In the genomic region with DNA sequence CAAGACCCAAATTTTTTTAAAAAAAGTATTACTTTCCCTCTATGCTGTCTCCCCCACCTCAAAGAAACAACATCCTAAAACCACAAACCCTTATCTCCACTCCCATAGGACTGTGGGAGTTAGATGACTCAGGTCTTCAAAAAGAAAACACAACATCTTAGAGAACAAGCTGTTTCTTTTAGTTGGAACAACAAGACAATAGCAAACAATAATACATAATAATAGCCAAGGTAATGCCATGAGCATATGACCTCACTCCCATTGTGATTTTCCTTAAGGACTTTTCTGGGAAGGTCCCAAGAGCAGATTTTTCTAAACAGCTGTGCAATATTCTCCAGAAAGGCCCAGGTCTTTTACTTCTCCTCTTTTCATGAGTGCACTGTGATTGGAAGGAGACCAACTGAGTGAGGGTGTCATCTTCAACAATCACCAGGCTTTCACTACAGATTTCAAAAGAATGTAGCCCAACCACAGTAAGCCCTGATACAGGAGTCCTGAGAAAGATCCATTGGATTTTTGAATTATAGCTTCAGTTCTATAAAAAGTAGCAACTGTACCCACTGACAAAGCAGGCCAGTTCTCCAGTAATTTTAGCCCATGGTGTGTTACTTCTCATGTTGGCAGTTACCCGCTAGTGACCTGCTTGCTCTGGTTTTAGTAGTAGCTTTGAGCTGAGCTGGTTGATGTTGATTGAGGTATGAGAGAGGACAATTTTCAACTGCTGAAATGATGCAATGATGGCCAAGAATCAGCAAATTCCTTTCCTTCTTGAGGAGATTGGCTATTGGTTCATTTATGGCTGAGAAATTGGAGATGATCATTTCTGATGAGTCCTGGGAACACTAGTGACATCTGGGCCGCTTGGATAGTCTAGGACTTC, we compare ENCODE assay signal across 1 cellular context.
TF ChIP-seq lines count a peak whose summit lies in the region.

No MANE protein-coding gene starts in this region.

TF ChIP-seq in K562, 482 proteins besides CTCF, POLR2A, EP300 and RAD21 (continued from another document and continues in another):
- TF ChIP-seq, protein P1, sequence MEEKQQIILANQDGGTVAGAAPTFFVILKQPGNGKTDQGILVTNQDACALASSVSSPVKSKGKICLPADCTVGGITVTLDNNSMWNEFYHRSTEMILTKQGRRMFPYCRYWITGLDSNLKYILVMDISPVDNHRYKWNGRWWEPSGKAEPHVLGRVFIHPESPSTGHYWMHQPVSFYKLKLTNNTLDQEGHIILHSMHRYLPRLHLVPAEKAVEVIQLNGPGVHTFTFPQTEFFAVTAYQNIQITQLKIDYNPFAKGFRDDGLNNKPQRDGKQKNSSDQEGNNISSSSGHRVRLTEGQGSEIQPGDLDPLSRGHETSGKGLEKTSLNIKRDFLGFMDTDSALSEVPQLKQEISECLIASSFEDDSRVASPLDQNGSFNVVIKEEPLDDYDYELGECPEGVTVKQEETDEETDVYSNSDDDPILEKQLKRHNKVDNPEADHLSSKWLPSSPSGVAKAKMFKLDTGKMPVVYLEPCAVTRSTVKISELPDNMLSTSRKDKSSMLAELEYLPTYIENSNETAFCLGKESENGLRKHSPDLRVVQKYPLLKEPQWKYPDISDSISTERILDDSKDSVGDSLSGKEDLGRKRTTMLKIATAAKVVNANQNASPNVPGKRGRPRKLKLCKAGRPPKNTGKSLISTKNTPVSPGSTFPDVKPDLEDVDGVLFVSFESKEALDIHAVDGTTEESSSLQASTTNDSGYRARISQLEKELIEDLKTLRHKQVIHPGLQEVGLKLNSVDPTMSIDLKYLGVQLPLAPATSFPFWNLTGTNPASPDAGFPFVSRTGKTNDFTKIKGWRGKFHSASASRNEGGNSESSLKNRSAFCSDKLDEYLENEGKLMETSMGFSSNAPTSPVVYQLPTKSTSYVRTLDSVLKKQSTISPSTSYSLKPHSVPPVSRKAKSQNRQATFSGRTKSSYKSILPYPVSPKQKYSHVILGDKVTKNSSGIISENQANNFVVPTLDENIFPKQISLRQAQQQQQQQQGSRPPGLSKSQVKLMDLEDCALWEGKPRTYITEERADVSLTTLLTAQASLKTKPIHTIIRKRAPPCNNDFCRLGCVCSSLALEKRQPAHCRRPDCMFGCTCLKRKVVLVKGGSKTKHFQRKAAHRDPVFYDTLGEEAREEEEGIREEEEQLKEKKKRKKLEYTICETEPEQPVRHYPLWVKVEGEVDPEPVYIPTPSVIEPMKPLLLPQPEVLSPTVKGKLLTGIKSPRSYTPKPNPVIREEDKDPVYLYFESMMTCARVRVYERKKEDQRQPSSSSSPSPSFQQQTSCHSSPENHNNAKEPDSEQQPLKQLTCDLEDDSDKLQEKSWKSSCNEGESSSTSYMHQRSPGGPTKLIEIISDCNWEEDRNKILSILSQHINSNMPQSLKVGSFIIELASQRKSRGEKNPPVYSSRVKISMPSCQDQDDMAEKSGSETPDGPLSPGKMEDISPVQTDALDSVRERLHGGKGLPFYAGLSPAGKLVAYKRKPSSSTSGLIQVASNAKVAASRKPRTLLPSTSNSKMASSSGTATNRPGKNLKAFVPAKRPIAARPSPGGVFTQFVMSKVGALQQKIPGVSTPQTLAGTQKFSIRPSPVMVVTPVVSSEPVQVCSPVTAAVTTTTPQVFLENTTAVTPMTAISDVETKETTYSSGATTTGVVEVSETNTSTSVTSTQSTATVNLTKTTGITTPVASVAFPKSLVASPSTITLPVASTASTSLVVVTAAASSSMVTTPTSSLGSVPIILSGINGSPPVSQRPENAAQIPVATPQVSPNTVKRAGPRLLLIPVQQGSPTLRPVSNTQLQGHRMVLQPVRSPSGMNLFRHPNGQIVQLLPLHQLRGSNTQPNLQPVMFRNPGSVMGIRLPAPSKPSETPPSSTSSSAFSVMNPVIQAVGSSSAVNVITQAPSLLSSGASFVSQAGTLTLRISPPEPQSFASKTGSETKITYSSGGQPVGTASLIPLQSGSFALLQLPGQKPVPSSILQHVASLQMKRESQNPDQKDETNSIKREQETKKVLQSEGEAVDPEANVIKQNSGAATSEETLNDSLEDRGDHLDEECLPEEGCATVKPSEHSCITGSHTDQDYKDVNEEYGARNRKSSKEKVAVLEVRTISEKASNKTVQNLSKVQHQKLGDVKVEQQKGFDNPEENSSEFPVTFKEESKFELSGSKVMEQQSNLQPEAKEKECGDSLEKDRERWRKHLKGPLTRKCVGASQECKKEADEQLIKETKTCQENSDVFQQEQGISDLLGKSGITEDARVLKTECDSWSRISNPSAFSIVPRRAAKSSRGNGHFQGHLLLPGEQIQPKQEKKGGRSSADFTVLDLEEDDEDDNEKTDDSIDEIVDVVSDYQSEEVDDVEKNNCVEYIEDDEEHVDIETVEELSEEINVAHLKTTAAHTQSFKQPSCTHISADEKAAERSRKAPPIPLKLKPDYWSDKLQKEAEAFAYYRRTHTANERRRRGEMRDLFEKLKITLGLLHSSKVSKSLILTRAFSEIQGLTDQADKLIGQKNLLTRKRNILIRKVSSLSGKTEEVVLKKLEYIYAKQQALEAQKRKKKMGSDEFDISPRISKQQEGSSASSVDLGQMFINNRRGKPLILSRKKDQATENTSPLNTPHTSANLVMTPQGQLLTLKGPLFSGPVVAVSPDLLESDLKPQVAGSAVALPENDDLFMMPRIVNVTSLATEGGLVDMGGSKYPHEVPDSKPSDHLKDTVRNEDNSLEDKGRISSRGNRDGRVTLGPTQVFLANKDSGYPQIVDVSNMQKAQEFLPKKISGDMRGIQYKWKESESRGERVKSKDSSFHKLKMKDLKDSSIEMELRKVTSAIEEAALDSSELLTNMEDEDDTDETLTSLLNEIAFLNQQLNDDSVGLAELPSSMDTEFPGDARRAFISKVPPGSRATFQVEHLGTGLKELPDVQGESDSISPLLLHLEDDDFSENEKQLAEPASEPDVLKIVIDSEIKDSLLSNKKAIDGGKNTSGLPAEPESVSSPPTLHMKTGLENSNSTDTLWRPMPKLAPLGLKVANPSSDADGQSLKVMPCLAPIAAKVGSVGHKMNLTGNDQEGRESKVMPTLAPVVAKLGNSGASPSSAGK (IDR thresholded peaks at IDR 0.05) = no peak
- TF ChIP-seq FOSL1 (tag; conservative IDR thresholded peaks at IDR 0.05) (peak; percentile 98), ZNF184 (CRISPR knock-in tag; IDR thresholded peaks at IDR 0.05) (no peak), SMARCB1 (IDR thresholded peaks at IDR 0.05; ENCODE audit: insufficient read length, low read depth) (no peak), NR2C2 (CRISPR knock-in tag; IDR thresholded peaks at IDR 0.05) (no peak), NR2C2 (tag; IDR thresholded peaks at IDR 0.05) (peak; percentile 47), ZC3H4 (CRISPR knock-in tag; IDR thresholded peaks at IDR 0.05; ENCODE audit: borderline replicate concordance) (no peak), RB1 (IDR thresholded peaks at IDR 0.05; ENCODE audit: low read depth) (no peak), BRD4 (IDR thresholded peaks at IDR 0.05) (no peak), MTA1 (IDR thresholded peaks at IDR 0.05; ENCODE audit: borderline replicate concordance) (peak; percentile 43; the same call in 1 of the 2 replicates), MBD2 (IDR thresholded peaks at IDR 0.05; ENCODE audit: borderline replicate concordance, low read depth) (peak; percentile 57; the same call in 1 of the 2 replicates), MED1 (CRISPR knock-in tag; IDR thresholded peaks at IDR 0.05; ENCODE audit: borderline replicate concordance) (no peak), PCBP1 (IDR thresholded peaks at IDR 0.05; ENCODE audit: low read depth, low read length, poor library complexity, severe bottlenecking) (no peak), JUND (IDR thresholded peaks at IDR 0.05; ENCODE audit: borderline replicate concordance, low read depth, low read length) (peak; percentile 94), JUND (tag; IDR thresholded peaks at IDR 0.05; ENCODE audit: borderline replicate concordance, low read depth, low read length) (peak; percentile 87; the same call in 2 of the 3 replicates), MAFK (IDR thresholded peaks at IDR 0.05; ENCODE audit: low read length) (peak; percentile 68), CCNT2 (IDR thresholded peaks at IDR 0.05; ENCODE audit: borderline replicate concordance, extremely low read depth, insufficient read length, low read depth, low read length) (peak; percentile 80)
- TF ChIP-seq, protein P2, sequence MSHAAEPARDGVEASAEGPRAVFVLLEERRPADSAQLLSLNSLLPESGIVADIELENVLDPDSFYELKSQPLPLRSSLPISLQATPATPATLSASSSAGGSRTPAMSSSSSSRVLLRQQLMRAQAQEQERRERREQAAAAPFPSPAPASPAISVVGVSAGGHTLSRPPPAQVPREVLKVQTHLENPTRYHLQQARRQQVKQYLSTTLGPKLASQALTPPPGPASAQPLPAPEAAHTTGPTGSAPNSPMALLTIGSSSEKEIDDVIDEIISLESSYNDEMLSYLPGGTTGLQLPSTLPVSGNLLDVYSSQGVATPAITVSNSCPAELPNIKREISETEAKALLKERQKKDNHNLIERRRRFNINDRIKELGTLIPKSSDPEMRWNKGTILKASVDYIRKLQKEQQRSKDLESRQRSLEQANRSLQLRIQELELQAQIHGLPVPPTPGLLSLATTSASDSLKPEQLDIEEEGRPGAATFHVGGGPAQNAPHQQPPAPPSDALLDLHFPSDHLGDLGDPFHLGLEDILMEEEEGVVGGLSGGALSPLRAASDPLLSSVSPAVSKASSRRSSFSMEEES (CRISPR knock-in tag; IDR thresholded peaks at IDR 0.05) = no peak
- TF ChIP-seq, protein P3, sequence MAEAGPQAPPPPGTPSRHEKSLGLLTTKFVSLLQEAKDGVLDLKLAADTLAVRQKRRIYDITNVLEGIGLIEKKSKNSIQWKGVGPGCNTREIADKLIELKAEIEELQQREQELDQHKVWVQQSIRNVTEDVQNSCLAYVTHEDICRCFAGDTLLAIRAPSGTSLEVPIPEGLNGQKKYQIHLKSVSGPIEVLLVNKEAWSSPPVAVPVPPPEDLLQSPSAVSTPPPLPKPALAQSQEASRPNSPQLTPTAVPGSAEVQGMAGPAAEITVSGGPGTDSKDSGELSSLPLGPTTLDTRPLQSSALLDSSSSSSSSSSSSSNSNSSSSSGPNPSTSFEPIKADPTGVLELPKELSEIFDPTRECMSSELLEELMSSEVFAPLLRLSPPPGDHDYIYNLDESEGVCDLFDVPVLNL (CRISPR knock-in tag; IDR thresholded peaks at IDR 0.05; ENCODE audit: low read depth) = no peak
- TF ChIP-seq, protein P4, sequence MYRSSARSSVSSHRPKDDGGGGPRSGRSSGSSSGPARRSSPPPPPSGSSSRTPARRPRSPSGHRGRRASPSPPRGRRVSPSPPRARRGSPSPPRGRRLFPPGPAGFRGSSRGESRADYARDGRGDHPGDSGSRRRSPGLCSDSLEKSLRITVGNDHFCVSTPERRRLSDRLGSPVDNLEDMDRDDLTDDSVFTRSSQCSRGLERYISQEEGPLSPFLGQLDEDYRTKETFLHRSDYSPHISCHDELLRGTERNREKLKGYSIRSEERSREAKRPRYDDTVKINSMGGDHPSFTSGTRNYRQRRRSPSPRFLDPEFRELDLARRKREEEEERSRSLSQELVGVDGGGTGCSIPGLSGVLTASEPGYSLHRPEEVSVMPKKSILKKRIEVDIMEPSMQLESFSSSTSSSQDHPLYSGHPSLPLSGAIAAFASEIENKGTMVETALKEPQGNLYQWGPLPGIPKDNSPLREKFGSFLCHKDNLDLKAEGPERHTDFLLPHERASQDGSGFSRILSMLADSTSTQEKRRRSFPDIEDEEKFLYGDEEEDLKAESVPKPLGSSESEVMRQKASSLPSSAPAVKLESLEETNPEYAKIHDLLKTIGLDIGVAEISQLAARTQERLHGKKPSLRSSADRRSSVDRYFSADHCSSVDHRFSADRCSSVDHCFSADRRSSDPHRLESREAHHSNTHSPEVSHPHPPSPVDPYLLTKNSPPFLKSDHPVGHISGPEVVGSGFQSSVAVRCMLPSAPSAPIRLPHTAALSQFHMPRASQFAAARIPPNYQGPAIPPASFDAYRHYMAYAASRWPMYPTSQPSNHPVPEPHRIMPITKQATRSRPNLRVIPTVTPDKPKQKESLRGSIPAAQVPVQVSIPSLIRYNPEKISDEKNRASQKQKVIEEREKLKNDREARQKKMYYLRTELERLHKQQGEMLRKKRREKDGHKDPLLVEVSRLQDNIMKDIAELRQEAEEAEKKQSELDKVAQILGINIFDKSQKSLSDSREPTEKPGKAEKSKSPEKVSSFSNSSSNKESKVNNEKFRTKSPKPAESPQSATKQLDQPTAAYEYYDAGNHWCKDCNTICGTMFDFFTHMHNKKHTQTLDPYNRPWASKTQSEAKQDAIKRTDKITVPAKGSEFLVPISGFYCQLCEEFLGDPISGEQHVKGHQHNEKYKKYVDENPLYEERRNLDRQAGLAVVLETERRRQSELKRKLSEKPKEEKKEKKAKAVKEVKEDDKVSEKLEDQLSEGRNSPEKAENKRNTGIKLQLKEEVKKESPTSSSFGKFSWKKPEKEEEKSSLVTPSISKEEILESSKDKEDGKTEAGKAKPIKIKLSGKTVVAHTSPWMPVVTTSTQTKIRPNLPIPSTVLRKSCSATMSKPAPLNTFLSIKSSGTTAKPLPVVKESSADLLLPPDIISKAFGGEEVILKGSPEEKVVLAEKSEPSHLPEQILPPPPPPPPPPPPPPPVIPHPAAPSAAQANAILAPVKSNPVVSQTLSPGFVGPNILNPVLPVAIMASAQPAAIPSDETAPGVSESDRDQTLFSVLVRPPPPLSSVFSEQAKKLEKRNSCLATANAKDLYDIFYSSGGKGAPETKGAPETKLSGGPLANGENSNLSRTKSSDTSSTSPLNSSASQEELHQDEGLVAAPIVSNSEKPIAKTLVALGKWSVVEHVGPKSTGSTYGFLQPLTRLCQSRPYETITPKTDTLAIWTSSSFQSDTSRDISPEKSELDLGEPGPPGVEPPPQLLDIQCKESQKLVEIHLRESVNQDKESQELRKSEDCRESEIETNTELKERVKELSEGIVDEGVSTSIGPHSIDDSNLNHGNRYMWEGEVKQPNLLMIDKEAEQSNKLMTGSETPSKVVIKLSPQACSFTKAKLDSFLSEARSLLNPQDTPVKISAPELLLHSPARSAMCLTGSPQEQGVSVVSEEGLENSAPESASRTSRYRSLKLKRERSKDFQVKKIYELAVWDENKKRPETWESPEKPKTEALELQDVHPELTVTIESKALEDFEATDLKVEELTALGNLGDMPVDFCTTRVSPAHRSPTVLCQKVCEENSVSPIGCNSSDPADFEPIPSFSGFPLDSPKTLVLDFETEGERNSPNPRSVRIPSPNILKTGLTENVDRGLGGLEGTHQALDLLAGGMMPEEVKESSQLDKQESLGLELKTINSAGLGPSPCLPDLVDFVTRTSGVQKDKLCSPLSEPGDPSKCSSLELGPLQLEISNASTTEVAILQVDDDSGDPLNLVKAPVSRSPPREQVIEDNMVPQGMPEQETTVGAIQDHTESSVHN (IDR thresholded peaks at IDR 0.05; ENCODE audit: borderline replicate concordance in 1 of 2, low read depth in 1 of 2) = peak; percentile 52 to 57; a peak in 2 of 4 replicates
- TF ChIP-seq, protein P5, sequence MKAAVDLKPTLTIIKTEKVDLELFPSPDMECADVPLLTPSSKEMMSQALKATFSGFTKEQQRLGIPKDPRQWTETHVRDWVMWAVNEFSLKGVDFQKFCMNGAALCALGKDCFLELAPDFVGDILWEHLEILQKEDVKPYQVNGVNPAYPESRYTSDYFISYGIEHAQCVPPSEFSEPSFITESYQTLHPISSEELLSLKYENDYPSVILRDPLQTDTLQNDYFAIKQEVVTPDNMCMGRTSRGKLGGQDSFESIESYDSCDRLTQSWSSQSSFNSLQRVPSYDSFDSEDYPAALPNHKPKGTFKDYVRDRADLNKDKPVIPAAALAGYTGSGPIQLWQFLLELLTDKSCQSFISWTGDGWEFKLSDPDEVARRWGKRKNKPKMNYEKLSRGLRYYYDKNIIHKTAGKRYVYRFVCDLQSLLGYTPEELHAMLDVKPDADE (conservative IDR thresholded peaks at IDR 0.05; ENCODE audit: control insufficient read depth, low read depth, low read length) = no peak
- TF ChIP-seq, protein P6, sequence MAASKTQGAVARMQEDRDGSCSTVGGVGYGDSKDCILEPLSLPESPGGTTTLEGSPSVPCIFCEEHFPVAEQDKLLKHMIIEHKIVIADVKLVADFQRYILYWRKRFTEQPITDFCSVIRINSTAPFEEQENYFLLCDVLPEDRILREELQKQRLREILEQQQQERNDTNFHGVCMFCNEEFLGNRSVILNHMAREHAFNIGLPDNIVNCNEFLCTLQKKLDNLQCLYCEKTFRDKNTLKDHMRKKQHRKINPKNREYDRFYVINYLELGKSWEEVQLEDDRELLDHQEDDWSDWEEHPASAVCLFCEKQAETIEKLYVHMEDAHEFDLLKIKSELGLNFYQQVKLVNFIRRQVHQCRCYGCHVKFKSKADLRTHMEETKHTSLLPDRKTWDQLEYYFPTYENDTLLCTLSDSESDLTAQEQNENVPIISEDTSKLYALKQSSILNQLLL (CRISPR knock-in tag; IDR thresholded peaks at IDR 0.05; ENCODE audit: borderline replicate concordance) = no peak
